ENCODE assay signal across 18 cellular contexts in the genomic region with DNA sequence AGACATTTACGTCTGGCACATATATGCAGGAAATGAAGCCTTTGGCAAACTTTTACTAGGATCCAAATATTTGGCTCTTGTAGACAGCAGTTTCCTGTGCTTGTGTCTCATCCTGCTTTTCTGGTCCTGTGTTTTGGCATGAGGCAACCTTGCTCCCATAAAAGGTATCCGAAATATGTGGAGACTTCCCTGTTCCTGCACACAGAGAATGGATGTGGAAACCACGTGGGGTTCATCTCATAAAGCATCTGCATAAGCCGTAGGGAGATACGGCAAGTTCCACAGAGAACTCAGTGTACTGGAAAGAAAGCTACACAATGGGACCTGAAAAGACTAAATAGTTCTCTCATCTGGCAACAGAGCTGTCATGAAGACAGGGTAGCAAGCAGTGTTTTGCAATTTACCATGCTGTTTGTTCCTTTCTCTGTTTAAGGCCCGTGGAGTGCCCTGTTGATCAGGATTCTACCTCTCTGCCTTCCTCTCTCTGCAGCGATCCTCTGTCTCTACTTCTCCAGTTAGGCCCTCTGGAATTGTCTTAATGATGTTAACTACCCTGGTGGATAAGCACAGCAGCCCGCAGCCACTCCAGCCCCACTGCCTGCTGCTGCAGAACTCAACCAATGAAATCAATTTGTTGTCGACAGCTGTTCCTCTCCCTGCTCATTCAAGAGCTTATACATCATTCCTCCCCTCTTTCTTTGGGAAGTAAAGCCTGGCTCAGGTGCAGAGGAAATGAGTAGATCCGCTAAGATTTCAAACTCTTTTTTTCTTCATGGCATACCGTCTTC.
DNase-seq lines count a peak whose midpoint lies in the region; ATAC-seq, FAIRE-seq and TF ChIP-seq lines count a peak whose summit lies in the region.
"Had no signal": no experiment of that assay in that cellular context is flagged by ENCODE, and none has a peak within 500 bp of the region (broad histone marks: within the 10 kb centered on the region; RNA-seq: fewer than 3 reads in every experiment).

No MANE protein-coding gene starts in this region.

- H3K27me3 ChIP-seq in IMR-90 (ENCODE audit: control insufficient read depth, insufficient read depth, low read length) = no peaks in the 10 kb centered on the region
- H3K27me3 ChIP-seq in mammary epithelial cell (ENCODE audit: insufficient read depth, low read length) = no peaks in the 10 kb centered on the region
- H3K27me3 ChIP-seq in left ventricle myocardium inferior (ENCODE audit: low read depth) = no peaks in the 10 kb centered on the region
- H3K27me3 ChIP-seq in WERI-Rb-1 (ENCODE audit: insufficient read depth, low read depth, severe bottlenecking) = no peaks in the 10 kb centered on the region
- H3K27me3 ChIP-seq: BLaER1 had no signal

- ATAC-seq in IMR-90 (ENCODE audit: low read depth) (no peak), sciatic nerve (peak; percentile 64)
- ATAC-seq: activated CD8-positive, alpha-beta memory T cell treated with anti-CD3 and anti-CD28 coated beads, Interleukin-2, amount 10 ng/mL, durations not matched to agents 7 days and 5 days had no signal

- H2BK120ac ChIP-seq in IMR-90 (ENCODE audit: low read depth, low read length) = no peak overlapping the region

- H3K9me3 ChIP-seq in IMR-90 (ENCODE audit: control insufficient read depth, insufficient read depth, low read length) (no peaks in the 10 kb centered on the region), mammary epithelial cell (replicated peaks; ENCODE audit: insufficient read depth, low read length) (no peaks in the 10 kb centered on the region), left ventricle myocardium inferior (replicated peaks) (no peaks in the 10 kb centered on the region), WERI-Rb-1 (ENCODE audit: severe bottlenecking) (no peaks in the 10 kb centered on the region), kidney (ENCODE audit: control insufficient read depth in 1 of 2, low read length in 2 of 2) (no peaks in the 10 kb centered on the region)
- H3K9me3 ChIP-seq: BLaER1 had no signal

- H3K56ac ChIP-seq in IMR-90 (ENCODE audit: extremely low read depth, insufficient read depth, low read length) = no peak overlapping the region

- H3K27ac ChIP-seq in IMR-90 (ENCODE audit: insufficient read depth, low read length) (no peak overlapping the region), mammary epithelial cell (ENCODE audit: insufficient read depth, low read depth, low read length) (no peak overlapping the region), left ventricle myocardium inferior (replicated peaks) (peak overlapping the region; percentile 67), WERI-Rb-1 (no peak overlapping the region), kidney (ENCODE audit: low read depth in 2 of 2, low read length in 2 of 2) (no peak overlapping the region)
- H3K27ac ChIP-seq: BLaER1 had no signal

- CTCF ChIA-PET in IMR-90 (lab: Yijun Ruan, JAX) = no interaction called here
- CTCF ChIA-PET in mammary epithelial cell (lab: Charles Lee; ENCODE audit: low non-redundant PET) = no interaction called here

- no peak overlapping the region for H3K4ac ChIP-seq in IMR-90 (ENCODE audit: low read depth, low read length)

- no peak overlapping the region for H3K23ac ChIP-seq in IMR-90 (ENCODE audit: low read depth, low read length)

- no peak overlapping the region for H2BK5ac ChIP-seq in IMR-90 (ENCODE audit: low read depth, low read length, poor library complexity, severe bottlenecking)

- TF ChIP-seq RAD21 in IMR-90 (IDR thresholded peaks at IDR 0.05; ENCODE audit: low read length) = no peak

- in situ Hi-C loops in IMR-90 (cut with MboI; ENCODE audit: low sequenced_read_pairs) = loop anchor here (25.0 kb wide), 1 partner anchor 557 kb away; no protein-coding TSS in a partner anchor
- in situ Hi-C loops in mammary epithelial cell (cut with MboI; ENCODE audit: low sequenced_read_pairs in 2 of 2) = loop anchor here in 1 of 2 donors (25.0 kb wide), 1 partner anchor 557 kb away; no protein-coding TSS in a partner anchor

- H3K36me3 ChIP-seq in IMR-90 (ENCODE audit: control insufficient read depth, insufficient read depth, low read length) (peaks cover 1% of the 10 kb centered on the region; the same call in 1 of the 2 replicates), mammary epithelial cell (ENCODE audit: insufficient read depth, low read length) (no peaks in the 10 kb centered on the region), left ventricle myocardium inferior (no peaks in the 10 kb centered on the region), WERI-Rb-1 (no peaks in the 10 kb centered on the region), kidney (ENCODE audit: control insufficient read depth in 1 of 2, insufficient read depth in 2 of 2, low read length in 2 of 2) (no peaks in the 10 kb centered on the region)
- H3K36me3 ChIP-seq: BLaER1 had no signal

- POLR2A ChIA-PET in IMR-90 (lab: Charles Lee; ENCODE audit: unreplicated experiment) = no interaction called here

- H3K4me2 ChIP-seq in IMR-90 (ENCODE audit: low read depth, low read length) (no peak overlapping the region; the same call in 1 of the 2 replicates), mammary epithelial cell (ENCODE audit: insufficient read depth, low read depth, low read length) (peak overlapping the region; percentile 1)
- H3K4me2 ChIP-seq: BLaER1 had no signal

- H3K14ac ChIP-seq in IMR-90 (replicated peaks; ENCODE audit: low read depth, low read length) = no peak overlapping the region; the same call in 1 of the 2 replicates

- H2BK15ac ChIP-seq in IMR-90 (ENCODE audit: low read depth, low read length) = no peak overlapping the region

- 0 out of 2 replicates have a peak overlapping the region, but pooled peaks have one; percentile 3 for H2BK20ac ChIP-seq in IMR-90 (ENCODE audit: low read depth, low read length)

- DNase-seq in IMR-90 (peak; percentile 12), mammary epithelial cell (no peak), left ventricle myocardium inferior (no peak), sciatic nerve (ENCODE audit: low spot score) (no peak), GM19238 (ENCODE audit: insufficient read length, low spot score) (no peak), WERI-Rb-1 (no peak), kidney (no peak), COLO668 (lab: John Stamatoyannopoulos, UW; ENCODE audit: unreplicated experiment) (no peak)
- DNase-seq: activated CD8-positive, alpha-beta memory T cell treated with anti-CD3 and anti-CD28 coated beads, Interleukin-2, amount 10 ng/mL, durations not matched to agents 7 days and 5 days; activated naive CD8-positive, alpha-beta T cell treated with anti-CD3 and anti-CD28 coated beads for 36 hours; H7; NCI-H1092; NCI-H510A treated with DMSO at 0.1 percent for 48 hours; posterior cingulate gyrus; SHP77; stimulated activated naive CD4-positive, alpha-beta T cell treated with Interleukin-2 at 50 U/mL for 16 hours had no signal

- no peak overlapping the region for H4K5ac ChIP-seq in IMR-90 (ENCODE audit: low read depth, low read length)

- H2AFZ ChIP-seq in IMR-90 (replicated peaks; ENCODE audit: low read length, poor library complexity) (no peak overlapping the region), mammary epithelial cell (ENCODE audit: low read depth, low read length) (peak overlapping the region; percentile 67)

- no peak for FAIRE-seq in kidney (lab: Jason Lieb, UNC)
- FAIRE-seq: HTR-8/SVneo had no signal

- no peak overlapping the region for H3K4me3 ChIP-seq in IMR-90 (ENCODE audit: insufficient read depth, low read depth, low read length)
- no peak overlapping the region for H3K4me3 ChIP-seq in mammary epithelial cell (replicated peaks in 1 of 3; ENCODE audit: insufficient read depth in 1 of 3, low read depth in 2 of 3, low read length in 3 of 3)
- no peak overlapping the region for H3K4me3 ChIP-seq in left ventricle myocardium inferior
- no peak overlapping the region for H3K4me3 ChIP-seq in WERI-Rb-1 (ENCODE audit: low read depth, low read length)
- no peak overlapping the region for H3K4me3 ChIP-seq in kidney (ENCODE audit: low read length in 2 of 2)
- H3K4me3 ChIP-seq: BLaER1 had no signal

- no peak for TF ChIP-seq CTCF in IMR-90 (conservative IDR thresholded peaks at IDR 0.05; ENCODE audit: low read depth, low read length)
- no peak for TF ChIP-seq CTCF in mammary epithelial cell (conservative IDR thresholded peaks at IDR 0.05 in 1 of 2, IDR thresholded peaks at IDR 0.05 in 1 of 2; ENCODE audit: extremely low read depth in 1 of 2, insufficient read depth in 1 of 2, low read depth in 1 of 2, low read length in 2 of 2)
- TF ChIP-seq CTCF in left ventricle myocardium inferior (IDR thresholded peaks at IDR 0.05; ENCODE audit: borderline replicate concordance) = no peak
- TF ChIP-seq CTCF in WERI-Rb-1 (IDR thresholded peaks at IDR 0.05; ENCODE audit: low read depth, low read length) = no peak
- TF ChIP-seq CTCF in kidney (IDR thresholded peaks at IDR 0.05; ENCODE audit: borderline replicate concordance, extremely low read depth, insufficient read depth) = no peak

- no peak for TF ChIP-seq POLR2A in IMR-90 (IDR thresholded peaks at IDR 0.05; ENCODE audit: low read depth, low read length)

- no peak overlapping the region for H2AK5ac ChIP-seq in IMR-90 (ENCODE audit: low read depth, low read length)

- dilution Hi-C loops in IMR-90 (cut with HindIII; ENCODE audit: low sequenced_read_pairs, unreplicated experiment) (no loop called here), mammary epithelial cell (cut with HindIII; ENCODE audit: low sequenced_read_pairs) (no loop called here)

- no peak overlapping the region for H3K18ac ChIP-seq in IMR-90 (ENCODE audit: low read depth, low read length)

- H4K20me1 ChIP-seq in IMR-90 (ENCODE audit: insufficient read depth, low read length) (no peaks in the 10 kb centered on the region), mammary epithelial cell (ENCODE audit: insufficient read depth, low read length) (no peaks in the 10 kb centered on the region)
- H4K20me1 ChIP-seq: BLaER1 had no signal

- H3K79me1 ChIP-seq in IMR-90 (ENCODE audit: low read depth in 1 of 2, low read length in 2 of 2) = peaks cover 0 to 8% of the 10 kb centered on the region in 2 experiments; a peak in 3 of 4 replicates

- no peak overlapping the region for H3K9ac ChIP-seq in IMR-90 (ENCODE audit: low read depth, low read length)
- H3K9ac ChIP-seq in mammary epithelial cell (ENCODE audit: insufficient read depth, low read length) = no peak overlapping the region
- H3K9ac ChIP-seq in kidney (ENCODE audit: low read length in 2 of 2) = no peak overlapping the region
- H3K9ac ChIP-seq: BLaER1 had no signal

- intact Hi-C loops in IMR-90 (cut with micrococcal nuclease) (no loop called here), mammary epithelial cell (cut with micrococcal nuclease) (no loop called here), left ventricle myocardium inferior (cut with micrococcal nuclease) (no loop called here), sciatic nerve (cut with DNase I) (no loop called here), kidney (cut with DNase I) (no loop called here)

- BruUV-seq in IMR-90 (replicated peaks; lab: Mats Ljungman, UMichigan) = no TSS peak
- BruUV-seq in mammary epithelial cell (replicated peaks; lab: Mats Ljungman, UMichigan) = no TSS peak

- H3K79me2 ChIP-seq in mammary epithelial cell (ENCODE audit: insufficient read depth, low read length) = no peaks in the 10 kb centered on the region

- H3K4me1 ChIP-seq in IMR-90 (ENCODE audit: control insufficient read depth, insufficient read depth, low read length) (peaks cover 2% of the 10 kb centered on the region; the same call in 1 of the 2 replicates), mammary epithelial cell (ENCODE audit: insufficient read depth, low read length) (no peaks in the 10 kb centered on the region), left ventricle myocardium inferior (peaks cover 42% of the 10 kb centered on the region), kidney (ENCODE audit: control insufficient read depth in 1 of 2, insufficient read depth in 1 of 2, low read depth in 1 of 2, low read length in 2 of 2) (no peaks in the 10 kb centered on the region)
- H3K4me1 ChIP-seq: BLaER1 had no signal

- 95% methylated on average over 4 of the region's 11 CpGs; no CpG with 5 or more reads in 1 of the 2 experiments for WGBS in IMR-90 (ENCODE audit: extremely low coverage in 2 of 2, insufficient read length in 1 of 2), 2 experiments
- 55% methylated on average over 11 of the region's 11 CpGs for WGBS in mammary epithelial cell (ENCODE audit: low coverage, missing lambda C conversion rate)

- H2AK9ac ChIP-seq in IMR-90 (replicated peaks; ENCODE audit: low read depth, low read length, poor library complexity) = no peak overlapping the region

- H4K91ac ChIP-seq in IMR-90 (ENCODE audit: insufficient read depth, low read depth, low read length) = no peak overlapping the region

- H3K9me1 ChIP-seq in IMR-90 (ENCODE audit: insufficient read depth, low read length) = no peaks in the 10 kb centered on the region

- H4K8ac ChIP-seq in IMR-90 (ENCODE audit: low read depth in 2 of 2, low read length in 2 of 2) = no peak overlapping the region
